Comparison of ENCODE assay signal across 8 cellular contexts in the genomic region with DNA sequence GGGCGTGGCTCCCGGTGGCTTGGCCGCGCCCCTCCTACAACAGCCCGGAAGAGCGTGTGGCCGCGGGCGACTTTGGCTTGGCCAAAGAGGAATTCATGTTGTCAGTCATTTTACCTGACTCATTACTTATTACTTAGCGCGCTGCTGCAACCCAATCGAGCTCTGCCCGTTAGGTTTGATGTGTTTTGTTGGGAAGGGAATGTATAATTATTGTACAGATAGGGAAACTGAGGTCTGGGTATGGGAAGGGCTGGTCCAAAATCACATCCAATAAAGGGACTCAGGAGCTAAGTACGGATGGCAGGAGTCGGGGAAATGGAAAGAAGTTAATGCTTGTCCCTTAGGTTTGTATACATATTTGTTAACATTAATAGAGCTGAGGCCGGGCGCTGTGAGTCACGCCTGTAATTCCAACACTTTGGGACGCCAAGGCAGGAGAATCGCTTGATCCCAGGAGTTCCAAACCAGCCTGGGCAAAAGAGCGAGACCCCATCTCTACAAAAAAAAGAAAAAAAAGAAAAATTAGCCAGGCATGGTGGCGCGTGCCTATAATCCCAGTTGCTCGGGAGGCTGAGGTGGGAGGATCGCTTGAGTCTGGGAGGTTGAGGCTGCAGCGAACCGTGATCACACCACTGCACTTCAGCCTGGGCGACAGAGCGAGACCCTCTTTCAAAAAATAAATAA. TPM values are rescaled to one million over a fixed set of nuclear protein-coding genes. Genes with fewer than 3 reads are reported as not detected.
A peak's percentile ranks its signal among the peaks of the same experiment; 100 is the strongest.
DNase-seq lines count a peak whose midpoint lies in the region; ATAC-seq and TF ChIP-seq lines count a peak whose summit lies in the region.

No MANE protein-coding gene starts in this region.

- H3K4me1 Mint-ChIP-seq in dendritic cell treated with granulocyte-macrophage colony-stimulating factor and Interleukin-4, amounts not matched to agents 40 ng/mL and 50 ng/mL, for 4 days (ENCODE audit: low read depth), result peaks cover 49% of the 10 kb centered on the region
- H3K4me1 Mint-ChIP-seq in naive thymus-derived CD4-positive, alpha-beta T cell, result peaks cover 17 to 27% (median 24%) of the 10 kb centered on the region in 7 donors

- H3K4me3 Mint-ChIP-seq in dendritic cell treated with granulocyte-macrophage colony-stimulating factor and Interleukin-4, amounts not matched to agents 40 ng/mL and 50 ng/mL, for 4 days, result peak overlapping the region; percentile 83
- H3K4me3 Mint-ChIP-seq in naive thymus-derived CD4-positive, alpha-beta T cell, result peak overlapping the region; percentile 80 to 100 (median 92)

- H2AFZ ChIP-seq in PC-3 (ENCODE audit: low read length), result peak overlapping the region; percentile 94

- H3K9me2 ChIP-seq in PC-3 (replicated peaks; ENCODE audit: low read length), result no peaks in the 10 kb centered on the region

- H3F3A ChIP-seq in PC-3 (ENCODE audit: low read length, unreplicated experiment), result no peaks in the 10 kb centered on the region

- peak overlapping the region; percentile 99 for H3K9ac ChIP-seq in PC-3 (ENCODE audit: low read length)

- H3K27me3 ChIP-seq in PC-3 (ENCODE audit: low read length), result no peaks in the 10 kb centered on the region
- no peaks in the 10 kb centered on the region for H3K27me3 ChIP-seq in naive thymus-derived CD4-positive, alpha-beta T cell (ENCODE audit: control insufficient read depth in 2 of 2, insufficient read depth in 2 of 2, low read length in 2 of 2)

- no peak for TF ChIP-seq CTCF in PC-3 (conservative IDR thresholded peaks at IDR 0.05; ENCODE audit: low read depth, low read length)

- DNase-seq in Right ventricle myocardium superior, result peak; percentile 46
- DNase-seq in Right ventricle myocardium inferior (ENCODE audit: missing footprints), result no peak
- DNase-seq in PC-3, result peak; percentile 98
- DNase-seq in naive thymus-derived CD4-positive, alpha-beta T cell, result no peak
- no peak for DNase-seq in activated CD4-positive, alpha-beta T cell treated with anti-CD3 and anti-CD28 coated beads, Interleukin-2, amount 50 U/mL, for 1 hour
- no peak for DNase-seq in HuH-7.5 (ENCODE audit: low spot score)

- H3K9me3 ChIP-seq in PC-3 (ENCODE audit: low read length), result no peaks in the 10 kb centered on the region
- H3K9me3 ChIP-seq in naive thymus-derived CD4-positive, alpha-beta T cell (ENCODE audit: control insufficient read depth in 2 of 3, low read length in 3 of 3), result no peaks in the 10 kb centered on the region

- peaks cover 36% of the 10 kb centered on the region for H3K36me3 Mint-ChIP-seq in dendritic cell treated with granulocyte-macrophage colony-stimulating factor and Interleukin-4, amounts not matched to agents 40 ng/mL and 50 ng/mL, for 4 days (ENCODE audit: low read depth)
- peaks cover 0 to 10% (median 0%) of the 10 kb centered on the region in 5 donors for H3K36me3 Mint-ChIP-seq in naive thymus-derived CD4-positive, alpha-beta T cell

- peak overlapping the region; percentile 98 for H3K27ac ChIP-seq in PC-3 (ENCODE audit: low read length)
- H3K27ac ChIP-seq in naive thymus-derived CD4-positive, alpha-beta T cell (ENCODE audit: low read depth, low read length), result peak overlapping the region; percentile 98

- peaks cover 20% of the 10 kb centered on the region for H3K36me3 ChIP-seq in PC-3 (ENCODE audit: low read depth, low read length)
- peaks cover 13 to 27% (median 13%) of the 10 kb centered on the region in 3 experiments for H3K36me3 ChIP-seq in naive thymus-derived CD4-positive, alpha-beta T cell (ENCODE audit: control insufficient read depth in 2 of 3, insufficient read depth in 3 of 3, low read length in 3 of 3)

- BruUV-seq in PC-3 (replicated peaks; lab: Mats Ljungman, UMichigan), result no TSS peak

- H3K4me3 ChIP-seq in PC-3 (ENCODE audit: low read length), result peak overlapping the region; percentile 76
- H3K4me3 ChIP-seq in naive thymus-derived CD4-positive, alpha-beta T cell (ENCODE audit: low read length), result peak overlapping the region; percentile 74

- H3K27ac Mint-ChIP-seq in dendritic cell treated with granulocyte-macrophage colony-stimulating factor and Interleukin-4, amounts not matched to agents 40 ng/mL and 50 ng/mL, for 4 days, result peak overlapping the region; percentile 95
- peak overlapping the region; percentile 99 to 100 (median 100) for H3K27ac Mint-ChIP-seq in naive thymus-derived CD4-positive, alpha-beta T cell

- peaks cover 34% of the 10 kb centered on the region for H3K4me1 ChIP-seq in PC-3 (ENCODE audit: insufficient read depth, low read length)
- H3K4me1 ChIP-seq in naive thymus-derived CD4-positive, alpha-beta T cell (ENCODE audit: control insufficient read depth in 2 of 2, insufficient read depth in 2 of 2, low read length in 2 of 2), result peaks cover 24 to 26% of the 10 kb centered on the region in 2 donors

- H3K27me3 Mint-ChIP-seq in dendritic cell treated with granulocyte-macrophage colony-stimulating factor and Interleukin-4, amounts not matched to agents 40 ng/mL and 50 ng/mL, for 4 days, result peaks cover 2% of the 10 kb centered on the region
- peaks cover 0 to 17% (median 0%) of the 10 kb centered on the region in 5 donors for H3K27me3 Mint-ChIP-seq in naive thymus-derived CD4-positive, alpha-beta T cell

- no peak for ATAC-seq in Right ventricle myocardium superior (ENCODE audit: poor library complexity)
- ATAC-seq in Right ventricle myocardium inferior, result no peak
- ATAC-seq in PC-3, result peak; percentile 78
- no peak for ATAC-seq in naive thymus-derived CD4-positive, alpha-beta T cell
- no peak for ATAC-seq in GM21447 (IDR thresholded peaks at IDR 0.05; ENCODE audit: unreplicated experiment)

- H3K4me2 ChIP-seq in PC-3 (ENCODE audit: low read length), result peak overlapping the region; percentile 84

- H3K79me2 ChIP-seq in PC-3 (ENCODE audit: low read length), result peaks cover 36% of the 10 kb centered on the region

- H3K9me3 Mint-ChIP-seq in dendritic cell treated with granulocyte-macrophage colony-stimulating factor and Interleukin-4, amounts not matched to agents 40 ng/mL and 50 ng/mL, for 4 days, result no peaks in the 10 kb centered on the region
- peaks cover 0 to 6% (median 0%) of the 10 kb centered on the region in 11 donors for H3K9me3 Mint-ChIP-seq in naive thymus-derived CD4-positive, alpha-beta T cell

- POLR2A ChIA-PET in PC-3 (lab: Charles Lee; ENCODE audit: unreplicated experiment), result interaction anchor here (0.6 to 0.8 kb wide), 2 partner anchors 12 to 380 kb away, joined by 7 to 13 read pairs; no protein-coding TSS in a partner anchor
- POLR2A ChIA-PET in naive thymus-derived CD4-positive, alpha-beta T cell (lab: Charles Lee), result interaction anchor here (0.5 to 9.4 kb wide), 16 partner anchors 9 to 1757 kb away, joined by 3 to 174 read pairs (median 4); a partner anchor contains a TSS

- 0 out of 2 replicates have a peak, but pooled peaks cover 6% of the 10 kb centered on the region for H4K20me1 ChIP-seq in PC-3 (ENCODE audit: low read length)

- CTCF ChIA-PET in PC-3 (lab: Charles Lee), result interaction anchor here (0.7 kb wide), 1 partner anchor 92 kb away, joined by 3 read pairs; a partner anchor contains a TSS
- CTCF ChIA-PET in naive thymus-derived CD4-positive, alpha-beta T cell (lab: Charles Lee), result interaction anchor here (0.5 to 6.9 kb wide), 3 partner anchors 28 to 957 kb away, joined by 3 to 54 read pairs (median 3); a partner anchor contains a TSS

- intact Hi-C loops in Right ventricle myocardium superior (cut with DNase I), result no loop called here
- intact Hi-C loops in Right ventricle myocardium inferior (cut with DNase I), result loop anchor here (2.0 to 5.0 kb wide), 2 partner anchors 38 to 180 kb away; a partner anchor contains a TSS
- intact Hi-C loops in PC-3 (cut with micrococcal nuclease), result loop anchor here (1.0 to 10.0 kb wide), 2 partner anchors 116 to 138 kb away; a partner anchor contains a TSS
- intact Hi-C loops in dendritic cell treated with granulocyte-macrophage colony-stimulating factor and Interleukin-4, amounts not matched to agents 40 ng/mL and 50 ng/mL, for 4 days (cut with micrococcal nuclease), result loop anchor here (5.0 kb wide), 2 partner anchors 40 to 115 kb away; a partner anchor contains a TSS
- intact Hi-C loops in naive thymus-derived CD4-positive, alpha-beta T cell (cut with micrococcal nuclease), result loop anchor here (1.0 to 5.0 kb wide), 18 partner anchors 15 to 1087 kb away; a partner anchor contains a TSS

RNA-seq across cellular contexts. Expression of a gene that starts 0.6 kb away (rescaled TPM):
- total RNA-seq in Right ventricle myocardium superior (7.6 TPM), Right ventricle myocardium inferior (9.7 TPM), PC-3 (2014; rRNA removed) (32.2 and 36.9 TPM in 2 replicates)
- 10 to 100 TPM; 39.9 to 95.2 (median 53.8) TPM for total RNA-seq in naive thymus-derived CD4-positive, alpha-beta T cell
- 10 to 100 TPM in 1 of 2 donors, 1 to 10 TPM in 1; 7.1 to 14.6 TPM for polyA plus RNA-seq in naive thymus-derived CD4-positive, alpha-beta T cell

RNA-seq across cellular contexts. Expression of a gene that starts 36.1 kb away (rescaled TPM):
- total RNA-seq in Right ventricle myocardium superior (0.48 TPM), Right ventricle myocardium inferior (1.1 TPM), PC-3 (2014; rRNA removed) (0.77 and 1.0 TPM in 2 replicates)
- total RNA-seq in naive thymus-derived CD4-positive, alpha-beta T cell, result 10 to 100 TPM in 2 of 5 experiments, 1 to 10 TPM in 1, under 1 TPM in 2; 0.19 to 13.0 (median 1.9) TPM
- not detected for polyA plus RNA-seq in naive thymus-derived CD4-positive, alpha-beta T cell

RNA-seq across cellular contexts. Expression of a gene that starts 38.2 kb away (rescaled TPM):
- 21.8 TPM for total RNA-seq in Right ventricle myocardium superior
- total RNA-seq in Right ventricle myocardium inferior, result 22.5 TPM
- 18.4 and 20.2 TPM in 2 replicates for total RNA-seq in PC-3 (2014; rRNA removed)
- 10 to 100 TPM; 42.3 to 79.6 (median 67.0) TPM for total RNA-seq in naive thymus-derived CD4-positive, alpha-beta T cell
- polyA plus RNA-seq in naive thymus-derived CD4-positive, alpha-beta T cell, result 100 to 1,000 TPM in 1 of 2 donors, 10 to 100 TPM in 1; 68.7 to 130 TPM

RNA-seq across cellular contexts. Expression of a gene that starts 56.4 kb away (rescaled TPM):
- total RNA-seq in Right ventricle myocardium superior, result not detected
- total RNA-seq in Right ventricle myocardium inferior, result not detected
- 2.4 TPM in 1 of 2 replicates, not detected in the other for total RNA-seq in PC-3 (2014; rRNA removed)
- not detected for total RNA-seq in naive thymus-derived CD4-positive, alpha-beta T cell
- polyA plus RNA-seq in naive thymus-derived CD4-positive, alpha-beta T cell, result not detected

Comparison
In these comparisons a context has a peak if more than half of its experiments do, and no peak if none do; other contexts are left out.
1. DNase-seq: peak in Right ventricle myocardium superior (single experiment) and PC-3 (single experiment); none in Right ventricle myocardium inferior (single experiment), naive thymus-derived CD4-positive, alpha-beta T cell (0 of 9), activated CD4-positive, alpha-beta T cell treated with anti-CD3 and anti-CD28 coated beads, Interleukin-2, amount 50 U/mL, for 1 hour (single experiment) and HuH-7.5 (single experiment).